In the genomic region with DNA sequence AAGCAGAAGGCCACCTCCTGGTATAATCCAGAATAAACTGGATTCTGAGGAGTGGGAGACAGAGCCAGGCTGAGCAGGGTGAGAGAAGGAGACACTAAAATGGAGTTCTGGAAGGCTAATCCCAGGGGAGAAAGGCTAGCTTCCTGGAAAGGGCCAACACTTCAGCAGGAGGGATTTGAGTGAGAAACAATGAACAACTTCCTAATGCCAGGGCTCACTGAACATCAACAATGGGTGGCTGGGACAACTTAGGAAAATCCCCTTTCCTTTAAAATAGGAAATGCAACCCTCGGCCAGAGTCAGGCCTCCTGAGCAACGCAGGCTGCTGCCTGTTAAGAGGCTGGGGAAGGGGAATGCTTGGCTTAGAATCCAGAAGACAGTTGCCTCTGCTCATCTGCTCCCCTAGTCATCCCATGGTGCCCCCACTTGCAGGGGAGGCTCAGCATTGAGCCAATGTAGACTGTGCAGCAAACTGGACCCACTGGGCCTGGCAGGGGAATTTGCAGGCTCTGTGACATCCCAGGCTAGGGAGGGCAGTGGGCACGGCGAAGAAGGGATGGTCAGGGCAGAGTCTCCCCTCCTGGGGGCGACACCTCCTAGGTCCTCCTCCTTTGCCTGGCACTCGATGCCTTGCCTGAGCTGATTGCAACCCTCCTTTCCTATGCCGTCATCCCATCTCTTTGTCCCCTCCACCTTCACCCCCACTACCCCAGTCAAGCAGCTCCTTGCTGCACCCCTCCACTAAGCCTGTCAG, we compare ENCODE assay signal across 15 cellular contexts.
DNase-seq lines count a peak whose midpoint lies in the region; ATAC-seq and TF ChIP-seq lines count a peak whose summit lies in the region.
"Had no signal": no experiment of that assay in that cellular context is flagged by ENCODE, and none has a peak within 500 bp of the region (broad histone marks: within the 10 kb centered on the region; RNA-seq: fewer than 3 reads in every experiment).

No MANE protein-coding gene starts in this region.

- no peaks in the 10 kb centered on the region for H3K36me3 Mint-ChIP-seq in central memory CD8-positive, alpha-beta T cell (ENCODE audit: insufficient read depth)
- H3K36me3 Mint-ChIP-seq in stimulated activated effector memory CD8-positive, alpha-beta T cell treated with anti-CD3 and anti-CD28 coated beads, Interleukin-12 subunit alpha, Interleukin-12 subunit beta, amount 100 ng/mL, for 72 hours = no peaks in the 10 kb centered on the region
- H3K36me3 Mint-ChIP-seq: activated CD8-positive, alpha-beta memory T cell treated with anti-CD3 and anti-CD28 coated beads, Interleukin-2, amount 10 ng/mL, durations not matched to agents 7 days and 5 days; naive B cell had no signal

- H2BK120ac ChIP-seq in IMR-90 (ENCODE audit: low read depth, low read length) = no peak overlapping the region

- H4K20me1 ChIP-seq in IMR-90 (ENCODE audit: insufficient read depth, low read length) = peaks cover 24% of the 10 kb centered on the region

- intact Hi-C loops in IMR-90 (cut with micrococcal nuclease) = no loop called here
- intact Hi-C loops in sigmoid colon (cut with DNase I) = no loop called here

- H3K27me3 ChIP-seq in IMR-90 (ENCODE audit: control insufficient read depth, insufficient read depth, low read length) (no peaks in the 10 kb centered on the region), layer of hippocampus (ENCODE audit: control insufficient read depth, insufficient read depth, low read length) (no peaks in the 10 kb centered on the region), sigmoid colon (no peaks in the 10 kb centered on the region), suprapubic skin (no peaks in the 10 kb centered on the region)

- H2BK5ac ChIP-seq in IMR-90 (ENCODE audit: low read depth, low read length, poor library complexity, severe bottlenecking) = no peak overlapping the region

- ATAC-seq in IMR-90 (ENCODE audit: low read depth) (no peak), GM18517 (IDR thresholded peaks at IDR 0.05; ENCODE audit: unreplicated experiment) (no peak)
- peak; percentile 18 for ATAC-seq in central memory CD8-positive, alpha-beta T cell (replicated peaks; ENCODE audit: extremely low read depth, poor library complexity, severe bottlenecking)
- no peak for ATAC-seq in stimulated activated effector memory CD8-positive, alpha-beta T cell treated with anti-CD3 and anti-CD28 coated beads, Interleukin-12 subunit alpha, Interleukin-12 subunit beta, amount 100 ng/mL, for 72 hours
- ATAC-seq: activated CD8-positive, alpha-beta memory T cell treated with anti-CD3 and anti-CD28 coated beads, Interleukin-2, amount 10 ng/mL, durations not matched to agents 7 days and 5 days had no signal

- H3K36me3 ChIP-seq in IMR-90 (ENCODE audit: control insufficient read depth, insufficient read depth, low read length) = peaks cover 66% of the 10 kb centered on the region
- H3K36me3 ChIP-seq in sigmoid colon = peaks cover 41 to 100% (median 80%) of the 10 kb centered on the region in 4 donors
- peaks cover 51% of the 10 kb centered on the region for H3K36me3 ChIP-seq in suprapubic skin

- no peak overlapping the region for H3K9ac ChIP-seq in IMR-90 (ENCODE audit: low read depth, low read length)

- no peak for TF ChIP-seq RAD21 in IMR-90 (IDR thresholded peaks at IDR 0.05; ENCODE audit: low read length)

- H3K4ac ChIP-seq in IMR-90 (ENCODE audit: low read depth, low read length) = no peak overlapping the region

- H3K4me3 ChIP-seq in IMR-90 (ENCODE audit: insufficient read depth, low read depth, low read length) = no peak overlapping the region
- no peak overlapping the region for H3K4me3 ChIP-seq in sigmoid colon
- H3K4me3 ChIP-seq in suprapubic skin = no peak overlapping the region

- H3K18ac ChIP-seq in IMR-90 (ENCODE audit: low read depth, low read length) = no peak overlapping the region

- DNase-seq in IMR-90 (no peak), sigmoid colon (no peak), suprapubic skin (ENCODE audit: low spot score in 2 of 2) (no peak)
- DNase-seq in central memory CD8-positive, alpha-beta T cell (ENCODE audit: low spot score in 2 of 2) = no peak
- no peak for DNase-seq in NK-92 treated with Interleukin-12 subunit alpha and Interleukin-12 subunit beta, amount 100 ng/mL, for 24 hours (lab: John Stamatoyannopoulos, UW)
- DNase-seq in stimulated activated effector memory CD8-positive, alpha-beta T cell treated with anti-CD3 and anti-CD28 coated beads, Interleukin-12 subunit alpha, Interleukin-12 subunit beta, amount 100 ng/mL, for 72 hours (ENCODE audit: low spot score in 2 of 2) = no peak
- DNase-seq: activated CD8-positive, alpha-beta memory T cell treated with anti-CD3 and anti-CD28 coated beads, Interleukin-2, amount 10 ng/mL, durations not matched to agents 7 days and 5 days; activated gamma-delta T cell; COR-L47; naive B cell; NCI-H146; SIG-M5 had no signal

- H3K27me3 Mint-ChIP-seq in central memory CD8-positive, alpha-beta T cell = peaks cover 32% of the 10 kb centered on the region
- H3K27me3 Mint-ChIP-seq: activated CD8-positive, alpha-beta memory T cell treated with anti-CD3 and anti-CD28 coated beads, Interleukin-2, amount 10 ng/mL, durations not matched to agents 7 days and 5 days; progenitor cell of endocrine pancreas had no signal

- peak overlapping the region; percentile 37 for H2AK9ac ChIP-seq in IMR-90 (replicated peaks; ENCODE audit: low read depth, low read length, poor library complexity)

- no peak overlapping the region for H3K56ac ChIP-seq in IMR-90 (ENCODE audit: extremely low read depth, insufficient read depth, low read length)

- POLR2A ChIA-PET in IMR-90 (lab: Charles Lee; ENCODE audit: unreplicated experiment) = no interaction called here

- H3K27ac ChIP-seq in IMR-90 (ENCODE audit: insufficient read depth, low read length) (no peak overlapping the region), layer of hippocampus (ENCODE audit: low read depth, low read length) (peak overlapping the region; percentile 42), sigmoid colon (peak overlapping the region; percentile 68 to 98 (median 91)), suprapubic skin (no peak overlapping the region)

- H2AFZ ChIP-seq in IMR-90 (replicated peaks; ENCODE audit: low read length, poor library complexity) = no peak overlapping the region

- H3K23ac ChIP-seq in IMR-90 (ENCODE audit: low read depth, low read length) = no peak overlapping the region

- H4K91ac ChIP-seq in IMR-90 (ENCODE audit: insufficient read depth, low read depth, low read length) = no peak overlapping the region

- no peak overlapping the region for H3K27ac Mint-ChIP-seq in central memory CD8-positive, alpha-beta T cell (ENCODE audit: low read depth)
- H3K27ac Mint-ChIP-seq in stimulated activated effector memory CD8-positive, alpha-beta T cell treated with anti-CD3 and anti-CD28 coated beads, Interleukin-12 subunit alpha, Interleukin-12 subunit beta, amount 100 ng/mL, for 72 hours = no peak overlapping the region
- H3K27ac Mint-ChIP-seq: activated CD8-positive, alpha-beta memory T cell treated with anti-CD3 and anti-CD28 coated beads, Interleukin-2, amount 10 ng/mL, durations not matched to agents 7 days and 5 days; progenitor cell of endocrine pancreas had no signal

- TF ChIP-seq POLR2A in IMR-90 (IDR thresholded peaks at IDR 0.05; ENCODE audit: low read depth, low read length) (no peak), sigmoid colon (IDR thresholded peaks at IDR 0.05) (no peak), suprapubic skin (IDR thresholded peaks at IDR 0.05) (no peak)

- H2BK15ac ChIP-seq in IMR-90 (ENCODE audit: low read depth, low read length) = no peak overlapping the region

- no peak overlapping the region for H3K4me2 ChIP-seq in IMR-90 (ENCODE audit: low read depth, low read length)

- CTCF ChIA-PET in IMR-90 (lab: Yijun Ruan, JAX) = no interaction called here

- H4K8ac ChIP-seq in IMR-90 (ENCODE audit: low read depth in 2 of 2, low read length in 2 of 2) = no peak overlapping the region

- no peaks in the 10 kb centered on the region for H3K4me1 Mint-ChIP-seq in central memory CD8-positive, alpha-beta T cell
- no peaks in the 10 kb centered on the region for H3K4me1 Mint-ChIP-seq in stimulated activated effector memory CD8-positive, alpha-beta T cell treated with anti-CD3 and anti-CD28 coated beads, Interleukin-12 subunit alpha, Interleukin-12 subunit beta, amount 100 ng/mL, for 72 hours
- H3K4me1 Mint-ChIP-seq: activated CD8-positive, alpha-beta memory T cell treated with anti-CD3 and anti-CD28 coated beads, Interleukin-2, amount 10 ng/mL, durations not matched to agents 7 days and 5 days had no signal

- H2AK5ac ChIP-seq in IMR-90 (ENCODE audit: low read depth, low read length) = no peak overlapping the region

- TF ChIP-seq CTCF in IMR-90 (conservative IDR thresholded peaks at IDR 0.05; ENCODE audit: low read depth, low read length) = no peak
- TF ChIP-seq CTCF in sigmoid colon (IDR thresholded peaks at IDR 0.05) = no peak
- no peak for TF ChIP-seq CTCF in suprapubic skin (IDR thresholded peaks at IDR 0.05)

- TF ChIP-seq EP300 in sigmoid colon (IDR thresholded peaks at IDR 0.05) (no peak), suprapubic skin (IDR thresholded peaks at IDR 0.05) (no peak)

- H3K79me1 ChIP-seq in IMR-90 (ENCODE audit: low read depth in 1 of 2, low read length in 2 of 2) = peaks cover 18 to 31% of the 10 kb centered on the region in 2 experiments

- no peak overlapping the region for H4K5ac ChIP-seq in IMR-90 (ENCODE audit: low read depth, low read length)

- H3K4me3 Mint-ChIP-seq in central memory CD8-positive, alpha-beta T cell = no peak overlapping the region
- no peak overlapping the region for H3K4me3 Mint-ChIP-seq in stimulated activated effector memory CD8-positive, alpha-beta T cell treated with anti-CD3 and anti-CD28 coated beads, Interleukin-12 subunit alpha, Interleukin-12 subunit beta, amount 100 ng/mL, for 72 hours
- H3K4me3 Mint-ChIP-seq: activated CD8-positive, alpha-beta memory T cell treated with anti-CD3 and anti-CD28 coated beads, Interleukin-2, amount 10 ng/mL, durations not matched to agents 7 days and 5 days; naive B cell had no signal

- H3K9me1 ChIP-seq in IMR-90 (ENCODE audit: insufficient read depth, low read length) = peaks cover 12% of the 10 kb centered on the region

- WGBS in IMR-90 (ENCODE audit: extremely low coverage in 2 of 2, insufficient read length in 1 of 2), 2 experiments = 94% methylated on average over 4 of the region's 7 CpGs; no CpG with 5 or more reads in 1 of the 2 experiments
- WGBS in sigmoid colon, 2 donors = 84 to 91% methylated on average over 7 of the region's 7 CpGs
- 80% methylated on average over 7 of the region's 7 CpGs for WGBS in suprapubic skin

- dilution Hi-C loops in IMR-90 (cut with HindIII; ENCODE audit: low sequenced_read_pairs, unreplicated experiment) = no loop called here

- H3K4me1 ChIP-seq in IMR-90 (ENCODE audit: control insufficient read depth, insufficient read depth, low read length) (no peaks in the 10 kb centered on the region), sigmoid colon (peaks cover 0 to 99% (median 93%) of the 10 kb centered on the region in 4 donors), suprapubic skin (peaks cover 43% of the 10 kb centered on the region)

- H3K9me3 Mint-ChIP-seq in central memory CD8-positive, alpha-beta T cell = no peaks in the 10 kb centered on the region
- H3K9me3 Mint-ChIP-seq in stimulated activated effector memory CD8-positive, alpha-beta T cell treated with anti-CD3 and anti-CD28 coated beads, Interleukin-12 subunit alpha, Interleukin-12 subunit beta, amount 100 ng/mL, for 72 hours = no peaks in the 10 kb centered on the region
- H3K9me3 Mint-ChIP-seq: naive B cell had no signal

- in situ Hi-C loops in IMR-90 (cut with MboI; ENCODE audit: low sequenced_read_pairs) = no loop called here

- no TSS peak for BruUV-seq in IMR-90 (replicated peaks; lab: Mats Ljungman, UMichigan)

- no peak overlapping the region for H3K14ac ChIP-seq in IMR-90 (replicated peaks; ENCODE audit: low read depth, low read length)

- no peak overlapping the region for H2BK20ac ChIP-seq in IMR-90 (ENCODE audit: low read depth, low read length)

- no peaks in the 10 kb centered on the region for H3K9me3 ChIP-seq in IMR-90 (ENCODE audit: control insufficient read depth, insufficient read depth, low read length)
- H3K9me3 ChIP-seq in sigmoid colon = no peaks in the 10 kb centered on the region
- H3K9me3 ChIP-seq in suprapubic skin = no peaks in the 10 kb centered on the region

Comparison
In these comparisons a context has a peak if more than half of its experiments do, and no peak if none do; other contexts are left out.
1. H3K27ac ChIP-seq: peak in layer of hippocampus (single experiment) and sigmoid colon (4 of 4); none in IMR-90 (single experiment) and suprapubic skin (single experiment).